22 cellular contexts compared by ENCODE assay signal in genomic region chr2:102304711-102305591, GRCh38. TPM values are rescaled to one million over a fixed set of nuclear protein-coding genes. Genes with fewer than 3 reads are reported as not detected.
DNase-seq lines count a peak whose midpoint lies in the region; ATAC-seq, FAIRE-seq and TF ChIP-seq lines count a peak whose summit lies in the region.
"Had no signal": no experiment of that assay in that cellular context is flagged by ENCODE, and none has a peak within 500 bp of the region (broad histone marks: within the 10 kb centered on the region; RNA-seq: fewer than 3 reads in every experiment).

No MANE protein-coding gene starts in this region.

- FAIRE-seq in K562 (lab: Jason Lieb, UNC): no peak

- H3K79me2 ChIP-seq in K562 (ENCODE audit: control insufficient read depth, insufficient read depth, low read length): no peaks in the 10 kb centered on the region

- no peak overlapping the region for H3K9ac ChIP-seq in K562 (ENCODE audit: insufficient read depth in 1 of 2, low read depth in 2 of 2, low read length in 2 of 2)
- H3K9ac ChIP-seq: SK-N-SH had no signal

- peaks cover 11% of the 10 kb centered on the region for H3K27me3 Mint-ChIP-seq in activated CD4-positive, alpha-beta T cell treated with anti-CD3 and anti-CD28 coated beads for 36 hours
- H3K27me3 Mint-ChIP-seq in T-helper 2 cell treated with Interferon-gamma antibody and Interleukin-4, amounts not matched to agents 5 μg/mL and 100 μg/mL, for 36 hours (ENCODE audit: low read depth): no peaks in the 10 kb centered on the region

- no peaks in the 10 kb centered on the region for H3K9me1 ChIP-seq in K562 (ENCODE audit: control insufficient read depth, insufficient read depth, low read length)

- no peak for TF ChIP-seq RAD21 in K562 (CRISPR knock-in tag; conservative IDR thresholded peaks at IDR 0.05 in 1 of 2, IDR thresholded peaks at IDR 0.05 in 1 of 2)

- no peaks in the 10 kb centered on the region for H4K20me1 ChIP-seq in K562 (replicated peaks; ENCODE audit: control insufficient read depth, insufficient read depth, low read length)

- intact Hi-C loops in activated CD4-positive, alpha-beta T cell treated with anti-CD3 and anti-CD28 coated beads for 36 hours (cut with DNase I, micrococcal nuclease): loop anchor here (1.0 to 5.0 kb wide), 6 partner anchors 32 to 306 kb away; no protein-coding TSS in a partner anchor
- intact Hi-C loops in K562 (cut with micrococcal nuclease): loop anchor here (5.0 kb wide), 1 partner anchor 52 kb away; the partner anchor contains the start of gene IL18R1

- H3K4me1 Mint-ChIP-seq in activated CD4-positive, alpha-beta T cell treated with anti-CD3 and anti-CD28 coated beads for 36 hours: peaks cover 44% of the 10 kb centered on the region
- peaks cover 49% of the 10 kb centered on the region for H3K4me1 Mint-ChIP-seq in T-helper 2 cell treated with Interferon-gamma antibody and Interleukin-4, amounts not matched to agents 5 μg/mL and 100 μg/mL, for 36 hours (ENCODE audit: low read depth)

- H3K4me1 ChIP-seq in K562 (replicated peaks in 1 of 2; ENCODE audit: control insufficient read depth in 2 of 2, insufficient read depth in 2 of 2, low read length in 2 of 2): peaks cover 0 to 14% of the 10 kb centered on the region in 2 experiments; a peak in 2 of 5 replicates
- H3K4me1 ChIP-seq: foreskin keratinocyte, right lobe of liver had no signal

- CTCF ChIA-PET in activated CD4-positive, alpha-beta T cell treated with anti-CD3 and anti-CD28 coated beads for 36 hours (lab: Charles Lee): interaction anchor here (0.5 to 1.5 kb wide), 8 partner anchors 31 to 414 kb away, joined by 3 to 4 read pairs (median 3); partner anchors contain the start of gene IL18R1
- CTCF ChIA-PET in K562 (lab: Yijun Ruan, JAX; ENCODE audit: low intra/inter-chr PET ratio): no interaction called here
- CTCF ChIA-PET in HEK293T (lab: Yijun Ruan, JAX): no interaction called here

- POLR2A ChIA-PET in activated CD4-positive, alpha-beta T cell treated with anti-CD3 and anti-CD28 coated beads for 36 hours (lab: Charles Lee): interaction anchor here (1.0 kb wide), 1 partner anchor 10 kb away, joined by 3 read pairs; no protein-coding TSS in a partner anchor
- POLR2A ChIA-PET in K562 (lab: Yijun Ruan, JAX) (no interaction called here), HEK293T (lab: Yijun Ruan, JAX) (no interaction called here)

- no peaks in the 10 kb centered on the region for H3K36me3 ChIP-seq in K562 (ENCODE audit: control insufficient read depth, insufficient read depth, low read length)
- H3K36me3 ChIP-seq: right lobe of liver had no signal

- peak overlapping the region; percentile 91 for H3K27ac Mint-ChIP-seq in activated CD4-positive, alpha-beta T cell treated with anti-CD3 and anti-CD28 coated beads for 36 hours
- H3K27ac Mint-ChIP-seq in T-helper 2 cell treated with Interferon-gamma antibody and Interleukin-4, amounts not matched to agents 5 μg/mL and 100 μg/mL, for 36 hours: peak overlapping the region; percentile 74
- H3K27ac Mint-ChIP-seq: activated B cell treated with CpG ODN at 0.5 μM for 24 hours; CD4-positive, alpha-beta T cell; endodermal cell had no signal

- 25% methylated on average over 10 of the region's 10 CpGs for WGBS in K562 (ENCODE audit: insufficient coverage, low coverage, missing lambda C conversion rate)

- no peaks in the 10 kb centered on the region for H3K36me3 Mint-ChIP-seq in activated CD4-positive, alpha-beta T cell treated with anti-CD3 and anti-CD28 coated beads for 36 hours (ENCODE audit: low read depth)
- H3K36me3 Mint-ChIP-seq in T-helper 2 cell treated with Interferon-gamma antibody and Interleukin-4, amounts not matched to agents 5 μg/mL and 100 μg/mL, for 36 hours (ENCODE audit: low read depth): peaks cover 1% of the 10 kb centered on the region

- H3K4me3 Mint-ChIP-seq in activated CD4-positive, alpha-beta T cell treated with anti-CD3 and anti-CD28 coated beads for 36 hours: peak overlapping the region; percentile 21
- peak overlapping the region; percentile 66 for H3K4me3 Mint-ChIP-seq in T-helper 2 cell treated with Interferon-gamma antibody and Interleukin-4, amounts not matched to agents 5 μg/mL and 100 μg/mL, for 36 hours
- H3K4me3 Mint-ChIP-seq: activated B cell treated with CpG ODN at 0.5 μM for 24 hours; CD4-positive, alpha-beta T cell; endodermal cell had no signal

- H3K4me2 ChIP-seq in K562 (ENCODE audit: insufficient read depth, low read length): no peak overlapping the region
- H3K4me2 ChIP-seq: SK-N-SH had no signal

- no TSS peak for BruUV-seq in K562 (replicated peaks; lab: Mats Ljungman, UMichigan)

- H2AFZ ChIP-seq in K562 (ENCODE audit: low read depth, low read length): peak overlapping the region; percentile 5

- no peaks in the 10 kb centered on the region for H3K9me3 Mint-ChIP-seq in activated CD4-positive, alpha-beta T cell treated with anti-CD3 and anti-CD28 coated beads for 36 hours (ENCODE audit: low read depth)
- H3K9me3 Mint-ChIP-seq in T-helper 2 cell treated with Interferon-gamma antibody and Interleukin-4, amounts not matched to agents 5 μg/mL and 100 μg/mL, for 36 hours: no peaks in the 10 kb centered on the region
- H3K9me3 Mint-ChIP-seq: activated B cell treated with CpG ODN at 0.5 μM for 24 hours; CD4-positive, alpha-beta T cell; endodermal cell had no signal

- TF ChIP-seq CTCF in K562 (IDR thresholded peaks at IDR 0.05 in 2 of 3, conservative IDR thresholded peaks at IDR 0.05 in 1 of 3; ENCODE audit: insufficient read depth in 2 of 3, low read depth in 1 of 3, low read length in 3 of 3) (no peak), foreskin fibroblast (IDR thresholded peaks at IDR 0.05; ENCODE audit: low read depth, low read length) (no peak)

- in situ Hi-C loops in K562 (cut with MboI): no loop called here

- no peak overlapping the region for H3K27ac ChIP-seq in K562 (ENCODE audit: extremely low read depth, low read depth, low read length)
- H3K27ac ChIP-seq: foreskin keratinocyte, right lobe of liver had no signal

- no peaks in the 10 kb centered on the region for H3K27me3 ChIP-seq in K562 (ENCODE audit: control insufficient read depth in 2 of 2, insufficient read depth in 2 of 2, low read length in 2 of 2)
- H3K27me3 ChIP-seq: foreskin keratinocyte, right lobe of liver had no signal

- ATAC-seq in activated CD4-positive, alpha-beta T cell treated with anti-CD3 and anti-CD28 coated beads for 36 hours: peak; percentile 68
- ATAC-seq in K562 (no peak), GM19395 (IDR thresholded peaks at IDR 0.05; ENCODE audit: unreplicated experiment) (no peak)
- ATAC-seq: foreskin keratinocyte, right lobe of liver had no signal

- H3K4me3 ChIP-seq in K562 (no peak overlapping the region), foreskin fibroblast (ENCODE audit: low read depth in 1 of 2, low read length in 2 of 2) (no peak overlapping the region)
- H3K4me3 ChIP-seq: lung, right lobe of liver had no signal

- no peaks in the 10 kb centered on the region for H3K9me3 ChIP-seq in K562 (replicated peaks; ENCODE audit: control insufficient read depth, insufficient read depth, low read depth, low read length)
- H3K9me3 ChIP-seq: right lobe of liver, SK-N-SH had no signal

- no peak for TF ChIP-seq EP300 in K562 (IDR thresholded peaks at IDR 0.05; ENCODE audit: low read length)

- TF ChIP-seq POLR2A in K562 (conservative IDR thresholded peaks at IDR 0.05): no peak

- DNase-seq in activated CD4-positive, alpha-beta T cell treated with anti-CD3 and anti-CD28 coated beads for 36 hours: peak; percentile 65
- DNase-seq in activated CD4-positive, alpha-beta T cell treated with anti-CD3 and anti-CD28 coated beads for 1 hour: no peak
- DNase-seq in T-helper 2 cell treated with Interferon-gamma antibody and Interleukin-4, amounts not matched to agents 5 μg/mL and 100 μg/mL, for 36 hours (ENCODE audit: low spot score): peak; percentile 65
- DNase-seq in K562 (ENCODE audit: extremely low read depth in 1 of 4, low spot score in 3 of 4) (no peak), HEK293T (ENCODE audit: extremely low spot score) (no peak), foreskin fibroblast (no peak)
- peak; percentile 17 for DNase-seq in stimulated activated CD4-positive, alpha-beta T cell treated with anti-CD3 and anti-CD28 coated beads, Interleukin-4, amount 100 ng/mL, for 24 hours
- DNase-seq: 8988T; activated B cell treated with CpG ODN at 0.5 μM for 24 hours; activated gamma-delta T cell treated with Interleukin-2 at 50 U/mL for 16 hours; CD4-positive, alpha-beta T cell; DND-41; endodermal cell; foreskin keratinocyte; GOT3; NCI-H2029 treated with DMSO at 0.1 percent for 48 hours; NCI-H526 treated with DMSO at 0.1 percent for 48 hours; right lobe of liver; SK-N-SH had no signal

RNA-seq across cellular contexts. Expression of gene IL1RL1, which starts 6.4 kb away (rescaled TPM):
- under 1 TPM; 0.26 to 0.27 TPM for total RNA-seq in activated CD4-positive, alpha-beta T cell treated with anti-CD3 and anti-CD28 coated beads for 36 hours
- total RNA-seq in K562 (2011; cell fraction: chromatin; rRNA removed; ENCODE audit: low replicate concordance): 0.18 TPM in 1 of 2 replicates, not detected in the other
- total RNA-seq in K562 (2011; cell fraction: nucleolus; rRNA removed): not detected in 2 replicates
- not detected in 2 replicates for total RNA-seq in K562 (2011; cell fraction: nucleoplasm; rRNA removed)
- 0.45 and 0.59 TPM in 2 replicates for total RNA-seq in K562 (2014; rRNA removed)
- 0.73 and 1.0 TPM in 2 replicates for total RNA-seq in K562 (2014; rRNA removed; fragmentation: Illumina TruSeq; extraction: Trizol)
- 2.6 and 3.3 TPM in 2 replicates for total RNA-seq in K562 (2015; rRNA removed; fragmentation: Illumina TruSeq; extraction: Trizol)
- 0.44 and 1.0 TPM in 2 replicates for total RNA-seq in K562 (2021)
- 0.05 and 0.06 TPM in 2 replicates for polyA plus RNA-seq in K562 (2011; rRNA removed)
- 0.03 TPM in 1 of 2 replicates, not detected in the other for polyA plus RNA-seq in K562 (2011; cell fraction: cytosol; rRNA removed)
- 0.27 TPM in 1 of 2 replicates, not detected in the other for polyA plus RNA-seq in K562 (2011; cell fraction: nucleus; rRNA removed)
- 4.3 and 5.8 TPM in 2 replicates for polyA plus RNA-seq in K562 (2012)
- polyA plus RNA-seq in K562 (2014; fragmentation: Illumina TruSeq; extraction: Trizol): 0.72 and 1.2 TPM in 2 replicates
- polyA plus RNA-seq in K562 (2014; fragmentation: Nextera tagmentation; extraction: Ambion mirVana): under 1 TPM; 0.42 to 0.59 TPM
- 0.66 and 0.81 TPM in 2 replicates for polyA plus RNA-seq in K562 (2014; rRNA removed)
- polyA minus RNA-seq in K562 (2011; rRNA and poly(A)+ RNA removed): 0.18 TPM in 1 of 2 replicates, not detected in the other
- polyA minus RNA-seq in K562 (2011; cell fraction: cytosol; rRNA and poly(A)+ RNA removed): not detected in 2 replicates
- 0.13 TPM in 1 of 2 replicates, not detected in the other for polyA minus RNA-seq in K562 (2011; cell fraction: nucleus; rRNA and poly(A)+ RNA removed)
- total RNA-seq: activated B cell treated with CpG ODN at 0.5 μM for 24 hours; CD4-positive, alpha-beta T cell had no signal
- polyA plus RNA-seq: neural cell, SK-N-SH had no signal

RNA-seq across cellular contexts. Expression of gene IL18R1, which starts 50.6 kb away (rescaled TPM):
- total RNA-seq in activated CD4-positive, alpha-beta T cell treated with anti-CD3 and anti-CD28 coated beads for 36 hours: 10 to 100 TPM; 22.4 to 23.4 TPM
- 1.0 and 3.2 TPM in 2 replicates for total RNA-seq in K562 (2011; cell fraction: chromatin; rRNA removed; ENCODE audit: low replicate concordance)
- 0.39 and 0.83 TPM in 2 replicates for total RNA-seq in K562 (2011; cell fraction: nucleolus; rRNA removed)
- 0.73 and 1.4 TPM in 2 replicates for total RNA-seq in K562 (2011; cell fraction: nucleoplasm; rRNA removed)
- total RNA-seq in K562 (2014; rRNA removed) (1.6 and 3.3 TPM in 2 replicates), K562 (2014; rRNA removed; fragmentation: Illumina TruSeq; extraction: Trizol) (4.8 TPM in 2 replicates), K562 (2015; rRNA removed; fragmentation: Illumina TruSeq; extraction: Trizol) (8.8 and 10.0 TPM in 2 replicates), K562 (2021) (2.5 and 4.5 TPM in 2 replicates)
- polyA plus RNA-seq in K562 (2011; rRNA removed) (1.1 and 1.9 TPM in 2 replicates), K562 (2014; fragmentation: Illumina TruSeq; extraction: Trizol) (2.8 and 3.5 TPM in 2 replicates), K562 (2014; fragmentation: Nextera tagmentation; extraction: Ambion mirVana) (under 1 TPM; 0.55 to 0.81 TPM), K562 (2014; rRNA removed) (2.9 and 3.7 TPM in 2 replicates)
- polyA plus RNA-seq in K562 (2011; cell fraction: cytosol; rRNA removed): 0.16 and 0.60 TPM in 2 replicates
- 1.2 and 2.1 TPM in 2 replicates for polyA plus RNA-seq in K562 (2011; cell fraction: nucleus; rRNA removed)
- polyA plus RNA-seq in K562 (2012): 3.5 and 8.5 TPM in 2 replicates
- 1.5 TPM in 2 replicates for polyA minus RNA-seq in K562 (2011; rRNA and poly(A)+ RNA removed)
- 0.19 TPM in 1 of 2 replicates, not detected in the other for polyA minus RNA-seq in K562 (2011; cell fraction: cytosol; rRNA and poly(A)+ RNA removed)
- 1.5 and 2.2 TPM in 2 replicates for polyA minus RNA-seq in K562 (2011; cell fraction: nucleus; rRNA and poly(A)+ RNA removed)
- polyA plus RNA-seq: SK-N-SH had no signal

Comparison
In these comparisons a context has a peak if more than half of its experiments do, and no peak if none do; other contexts are left out.
1. DNase-seq: peak in activated CD4-positive, alpha-beta T cell treated with anti-CD3 and anti-CD28 coated beads for 36 hours (single experiment), T-helper 2 cell treated with Interferon-gamma antibody and Interleukin-4, amounts not matched to agents 5 μg/mL and 100 μg/mL, for 36 hours (single experiment) and stimulated activated CD4-positive, alpha-beta T cell treated with anti-CD3 and anti-CD28 coated beads, Interleukin-4, amount 100 ng/mL, for 24 hours (single experiment); none in activated CD4-positive, alpha-beta T cell treated with anti-CD3 and anti-CD28 coated beads for 1 hour (single experiment), K562 (0 of 4), HEK293T (single experiment) and foreskin fibroblast (0 of 2).